In the genomic region with DNA sequence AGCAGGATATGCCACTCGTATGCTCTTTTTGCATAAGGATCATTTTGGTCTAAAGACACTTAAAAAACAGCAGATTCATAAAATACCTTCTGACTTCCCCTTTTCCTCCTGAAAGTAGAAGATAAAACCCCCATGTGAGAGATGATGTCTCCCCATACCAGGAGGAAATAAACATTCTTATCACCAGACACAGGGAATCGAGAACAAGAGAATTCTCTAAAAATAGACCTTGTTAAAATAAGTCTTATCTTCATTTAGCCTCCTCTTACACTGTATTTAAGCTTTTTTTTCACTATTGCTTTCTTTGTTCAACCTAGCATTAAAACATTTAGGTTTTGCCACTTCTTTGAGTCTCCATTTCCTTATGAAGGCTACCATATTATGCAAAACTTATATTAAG, we compare ENCODE assay signal across 1 cellular context.
TF ChIP-seq lines count a peak whose summit lies in the region.

No MANE protein-coding gene starts in this region.

TF ChIP-seq in K562, 482 proteins besides CTCF, POLR2A, EP300 and RAD21 (continued from another document):
- TF ChIP-seq, protein P1, sequence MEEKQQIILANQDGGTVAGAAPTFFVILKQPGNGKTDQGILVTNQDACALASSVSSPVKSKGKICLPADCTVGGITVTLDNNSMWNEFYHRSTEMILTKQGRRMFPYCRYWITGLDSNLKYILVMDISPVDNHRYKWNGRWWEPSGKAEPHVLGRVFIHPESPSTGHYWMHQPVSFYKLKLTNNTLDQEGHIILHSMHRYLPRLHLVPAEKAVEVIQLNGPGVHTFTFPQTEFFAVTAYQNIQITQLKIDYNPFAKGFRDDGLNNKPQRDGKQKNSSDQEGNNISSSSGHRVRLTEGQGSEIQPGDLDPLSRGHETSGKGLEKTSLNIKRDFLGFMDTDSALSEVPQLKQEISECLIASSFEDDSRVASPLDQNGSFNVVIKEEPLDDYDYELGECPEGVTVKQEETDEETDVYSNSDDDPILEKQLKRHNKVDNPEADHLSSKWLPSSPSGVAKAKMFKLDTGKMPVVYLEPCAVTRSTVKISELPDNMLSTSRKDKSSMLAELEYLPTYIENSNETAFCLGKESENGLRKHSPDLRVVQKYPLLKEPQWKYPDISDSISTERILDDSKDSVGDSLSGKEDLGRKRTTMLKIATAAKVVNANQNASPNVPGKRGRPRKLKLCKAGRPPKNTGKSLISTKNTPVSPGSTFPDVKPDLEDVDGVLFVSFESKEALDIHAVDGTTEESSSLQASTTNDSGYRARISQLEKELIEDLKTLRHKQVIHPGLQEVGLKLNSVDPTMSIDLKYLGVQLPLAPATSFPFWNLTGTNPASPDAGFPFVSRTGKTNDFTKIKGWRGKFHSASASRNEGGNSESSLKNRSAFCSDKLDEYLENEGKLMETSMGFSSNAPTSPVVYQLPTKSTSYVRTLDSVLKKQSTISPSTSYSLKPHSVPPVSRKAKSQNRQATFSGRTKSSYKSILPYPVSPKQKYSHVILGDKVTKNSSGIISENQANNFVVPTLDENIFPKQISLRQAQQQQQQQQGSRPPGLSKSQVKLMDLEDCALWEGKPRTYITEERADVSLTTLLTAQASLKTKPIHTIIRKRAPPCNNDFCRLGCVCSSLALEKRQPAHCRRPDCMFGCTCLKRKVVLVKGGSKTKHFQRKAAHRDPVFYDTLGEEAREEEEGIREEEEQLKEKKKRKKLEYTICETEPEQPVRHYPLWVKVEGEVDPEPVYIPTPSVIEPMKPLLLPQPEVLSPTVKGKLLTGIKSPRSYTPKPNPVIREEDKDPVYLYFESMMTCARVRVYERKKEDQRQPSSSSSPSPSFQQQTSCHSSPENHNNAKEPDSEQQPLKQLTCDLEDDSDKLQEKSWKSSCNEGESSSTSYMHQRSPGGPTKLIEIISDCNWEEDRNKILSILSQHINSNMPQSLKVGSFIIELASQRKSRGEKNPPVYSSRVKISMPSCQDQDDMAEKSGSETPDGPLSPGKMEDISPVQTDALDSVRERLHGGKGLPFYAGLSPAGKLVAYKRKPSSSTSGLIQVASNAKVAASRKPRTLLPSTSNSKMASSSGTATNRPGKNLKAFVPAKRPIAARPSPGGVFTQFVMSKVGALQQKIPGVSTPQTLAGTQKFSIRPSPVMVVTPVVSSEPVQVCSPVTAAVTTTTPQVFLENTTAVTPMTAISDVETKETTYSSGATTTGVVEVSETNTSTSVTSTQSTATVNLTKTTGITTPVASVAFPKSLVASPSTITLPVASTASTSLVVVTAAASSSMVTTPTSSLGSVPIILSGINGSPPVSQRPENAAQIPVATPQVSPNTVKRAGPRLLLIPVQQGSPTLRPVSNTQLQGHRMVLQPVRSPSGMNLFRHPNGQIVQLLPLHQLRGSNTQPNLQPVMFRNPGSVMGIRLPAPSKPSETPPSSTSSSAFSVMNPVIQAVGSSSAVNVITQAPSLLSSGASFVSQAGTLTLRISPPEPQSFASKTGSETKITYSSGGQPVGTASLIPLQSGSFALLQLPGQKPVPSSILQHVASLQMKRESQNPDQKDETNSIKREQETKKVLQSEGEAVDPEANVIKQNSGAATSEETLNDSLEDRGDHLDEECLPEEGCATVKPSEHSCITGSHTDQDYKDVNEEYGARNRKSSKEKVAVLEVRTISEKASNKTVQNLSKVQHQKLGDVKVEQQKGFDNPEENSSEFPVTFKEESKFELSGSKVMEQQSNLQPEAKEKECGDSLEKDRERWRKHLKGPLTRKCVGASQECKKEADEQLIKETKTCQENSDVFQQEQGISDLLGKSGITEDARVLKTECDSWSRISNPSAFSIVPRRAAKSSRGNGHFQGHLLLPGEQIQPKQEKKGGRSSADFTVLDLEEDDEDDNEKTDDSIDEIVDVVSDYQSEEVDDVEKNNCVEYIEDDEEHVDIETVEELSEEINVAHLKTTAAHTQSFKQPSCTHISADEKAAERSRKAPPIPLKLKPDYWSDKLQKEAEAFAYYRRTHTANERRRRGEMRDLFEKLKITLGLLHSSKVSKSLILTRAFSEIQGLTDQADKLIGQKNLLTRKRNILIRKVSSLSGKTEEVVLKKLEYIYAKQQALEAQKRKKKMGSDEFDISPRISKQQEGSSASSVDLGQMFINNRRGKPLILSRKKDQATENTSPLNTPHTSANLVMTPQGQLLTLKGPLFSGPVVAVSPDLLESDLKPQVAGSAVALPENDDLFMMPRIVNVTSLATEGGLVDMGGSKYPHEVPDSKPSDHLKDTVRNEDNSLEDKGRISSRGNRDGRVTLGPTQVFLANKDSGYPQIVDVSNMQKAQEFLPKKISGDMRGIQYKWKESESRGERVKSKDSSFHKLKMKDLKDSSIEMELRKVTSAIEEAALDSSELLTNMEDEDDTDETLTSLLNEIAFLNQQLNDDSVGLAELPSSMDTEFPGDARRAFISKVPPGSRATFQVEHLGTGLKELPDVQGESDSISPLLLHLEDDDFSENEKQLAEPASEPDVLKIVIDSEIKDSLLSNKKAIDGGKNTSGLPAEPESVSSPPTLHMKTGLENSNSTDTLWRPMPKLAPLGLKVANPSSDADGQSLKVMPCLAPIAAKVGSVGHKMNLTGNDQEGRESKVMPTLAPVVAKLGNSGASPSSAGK (IDR thresholded peaks at IDR 0.05): no peak
- TF ChIP-seq CXXC5 (CRISPR knock-in tag; IDR thresholded peaks at IDR 0.05) (0 out of 2 replicates have a peak, but pooled peaks have one; percentile 26), DPF2 (IDR thresholded peaks at IDR 0.05) (peak; percentile 94), HMG20A (CRISPR knock-in tag; conservative IDR thresholded peaks at IDR 0.05) (no peak), GATA2 (CRISPR knock-in tag; IDR thresholded peaks at IDR 0.05) (peak; percentile 84), RCOR1 (IDR thresholded peaks at IDR 0.05; ENCODE audit: borderline replicate concordance in 1 of 2, low read depth in 2 of 2, low read length in 2 of 2) (peak in 1 of 2 experiments; percentile 82; a peak in 2 of 4 replicates), RBFOX2 (IDR thresholded peaks at IDR 0.05; ENCODE audit: low read depth, low read length) (no peak), KLF10 (CRISPR knock-in tag; IDR thresholded peaks at IDR 0.05) (no peak), SMARCC2 (IDR thresholded peaks at IDR 0.05; ENCODE audit: low read depth) (peak; percentile 89), TCF3 (CRISPR knock-in tag; IDR thresholded peaks at IDR 0.05) (peak; percentile 96), KDM1A (IDR thresholded peaks at IDR 0.05) (peak; percentile 80 to 86), NCOA1 (IDR thresholded peaks at IDR 0.05; ENCODE audit: low read depth) (peak; percentile 73; the same call in 1 of the 2 replicates), HIVEP1 (CRISPR knock-in tag; IDR thresholded peaks at IDR 0.05) (no peak), ZEB2 (IDR thresholded peaks at IDR 0.05) (peak; percentile 77; the same call in 1 of the 2 replicates), SMARCA4 (IDR thresholded peaks at IDR 0.05) (peak; percentile 96), CC2D1A (IDR thresholded peaks at IDR 0.05) (peak; percentile 93), MYNN (IDR thresholded peaks at IDR 0.05) (0 out of 2 replicates have a peak, but pooled peaks have one; percentile 56), MYNN (CRISPR knock-in tag; IDR thresholded peaks at IDR 0.05) (no peak), ETV6 (IDR thresholded peaks at IDR 0.05; ENCODE audit: borderline replicate concordance in 1 of 2, low read depth in 2 of 2, low read length in 1 of 2) (peak in 1 of 2 experiments; percentile 64; a peak in 1 of 4 replicates), ETV6 (CRISPR knock-in tag; IDR thresholded peaks at IDR 0.05; ENCODE audit: borderline replicate concordance) (no peak), DMBX1 (CRISPR knock-in tag; IDR thresholded peaks at IDR 0.05; ENCODE audit: borderline replicate concordance) (peak; percentile 76), FOXM1 (IDR thresholded peaks at IDR 0.05; ENCODE audit: low read depth) (peak; percentile 89), FOXM1 (CRISPR knock-in tag; IDR thresholded peaks at IDR 0.05; ENCODE audit: low read depth) (no peak), MEF2D (tag; conservative IDR thresholded peaks at IDR 0.05; ENCODE audit: low read depth) (peak; percentile 99), FOXJ2 (tag; IDR thresholded peaks at IDR 0.05) (peak; percentile 96), NFIX (CRISPR knock-in tag; IDR thresholded peaks at IDR 0.05; ENCODE audit: low read depth) (no peak), CBFA2T3 (IDR thresholded peaks at IDR 0.05) (peak; percentile 98), HDAC1 (IDR thresholded peaks at IDR 0.05) (peak in 1 of 2 experiments; percentile 62; a peak in 1 of 4 replicates), HNRNPUL1 (IDR thresholded peaks at IDR 0.05; ENCODE audit: low read length) (no peak), ARID3B (CRISPR knock-in tag; IDR thresholded peaks at IDR 0.05; ENCODE audit: borderline replicate concordance) (no peak), STAT5A (IDR thresholded peaks at IDR 0.05; ENCODE audit: borderline replicate concordance, low read length) (peak; percentile 90), SOX6 (IDR thresholded peaks at IDR 0.05) (peak; percentile 98), ARID1B (IDR thresholded peaks at IDR 0.05) (peak; percentile 97), ZNF766 (CRISPR knock-in tag; conservative IDR thresholded peaks at IDR 0.05) (peak; percentile 55; the same call in 1 of the 2 replicates)
- TF ChIP-seq, protein P2, sequence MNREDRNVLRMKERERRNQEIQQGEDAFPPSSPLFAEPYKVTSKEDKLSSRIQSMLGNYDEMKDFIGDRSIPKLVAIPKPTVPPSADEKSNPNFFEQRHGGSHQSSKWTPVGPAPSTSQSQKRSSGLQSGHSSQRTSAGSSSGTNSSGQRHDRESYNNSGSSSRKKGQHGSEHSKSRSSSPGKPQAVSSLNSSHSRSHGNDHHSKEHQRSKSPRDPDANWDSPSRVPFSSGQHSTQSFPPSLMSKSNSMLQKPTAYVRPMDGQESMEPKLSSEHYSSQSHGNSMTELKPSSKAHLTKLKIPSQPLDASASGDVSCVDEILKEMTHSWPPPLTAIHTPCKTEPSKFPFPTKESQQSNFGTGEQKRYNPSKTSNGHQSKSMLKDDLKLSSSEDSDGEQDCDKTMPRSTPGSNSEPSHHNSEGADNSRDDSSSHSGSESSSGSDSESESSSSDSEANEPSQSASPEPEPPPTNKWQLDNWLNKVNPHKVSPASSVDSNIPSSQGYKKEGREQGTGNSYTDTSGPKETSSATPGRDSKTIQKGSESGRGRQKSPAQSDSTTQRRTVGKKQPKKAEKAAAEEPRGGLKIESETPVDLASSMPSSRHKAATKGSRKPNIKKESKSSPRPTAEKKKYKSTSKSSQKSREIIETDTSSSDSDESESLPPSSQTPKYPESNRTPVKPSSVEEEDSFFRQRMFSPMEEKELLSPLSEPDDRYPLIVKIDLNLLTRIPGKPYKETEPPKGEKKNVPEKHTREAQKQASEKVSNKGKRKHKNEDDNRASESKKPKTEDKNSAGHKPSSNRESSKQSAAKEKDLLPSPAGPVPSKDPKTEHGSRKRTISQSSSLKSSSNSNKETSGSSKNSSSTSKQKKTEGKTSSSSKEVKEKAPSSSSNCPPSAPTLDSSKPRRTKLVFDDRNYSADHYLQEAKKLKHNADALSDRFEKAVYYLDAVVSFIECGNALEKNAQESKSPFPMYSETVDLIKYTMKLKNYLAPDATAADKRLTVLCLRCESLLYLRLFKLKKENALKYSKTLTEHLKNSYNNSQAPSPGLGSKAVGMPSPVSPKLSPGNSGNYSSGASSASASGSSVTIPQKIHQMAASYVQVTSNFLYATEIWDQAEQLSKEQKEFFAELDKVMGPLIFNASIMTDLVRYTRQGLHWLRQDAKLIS (CRISPR knock-in tag; IDR thresholded peaks at IDR 0.05): no peak
- TF ChIP-seq, protein P3, sequence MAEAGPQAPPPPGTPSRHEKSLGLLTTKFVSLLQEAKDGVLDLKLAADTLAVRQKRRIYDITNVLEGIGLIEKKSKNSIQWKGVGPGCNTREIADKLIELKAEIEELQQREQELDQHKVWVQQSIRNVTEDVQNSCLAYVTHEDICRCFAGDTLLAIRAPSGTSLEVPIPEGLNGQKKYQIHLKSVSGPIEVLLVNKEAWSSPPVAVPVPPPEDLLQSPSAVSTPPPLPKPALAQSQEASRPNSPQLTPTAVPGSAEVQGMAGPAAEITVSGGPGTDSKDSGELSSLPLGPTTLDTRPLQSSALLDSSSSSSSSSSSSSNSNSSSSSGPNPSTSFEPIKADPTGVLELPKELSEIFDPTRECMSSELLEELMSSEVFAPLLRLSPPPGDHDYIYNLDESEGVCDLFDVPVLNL (CRISPR knock-in tag; IDR thresholded peaks at IDR 0.05; ENCODE audit: low read depth): no peak
